ENCODE assay signal across 2 cellular contexts in genomic region chr12:64147011-64147671, GRCh38.
TF ChIP-seq lines count a peak whose summit lies in the region.

No MANE protein-coding gene starts in this region.

TF ChIP-seq in H1, 55 proteins besides CTCF, POLR2A, EP300 and RAD21:
- TF ChIP-seq RNF2 (IDR thresholded peaks at IDR 0.05; ENCODE audit: borderline replicate concordance, low read depth, low read length, missing control alignments, poor library complexity, severe bottlenecking) = no peak
- TF ChIP-seq TAF7 (optimal IDR thresholded peaks at IDR 0.05; ENCODE audit: borderline replicate concordance, low read depth, low read length) = no peak
- no peak for TF ChIP-seq ATF2 (IDR thresholded peaks at IDR 0.05; ENCODE audit: low read length)
- TF ChIP-seq ZNF274 (IDR thresholded peaks at IDR 0.05; ENCODE audit: borderline replicate concordance, extremely low read depth, low read length) = no peak
- no peak for TF ChIP-seq YY1 (IDR thresholded peaks at IDR 0.05; ENCODE audit: low read depth, low read length)
- no peak for TF ChIP-seq SRF (IDR thresholded peaks at IDR 0.05; ENCODE audit: low read depth, low read length)
- TF ChIP-seq, protein P1, sequence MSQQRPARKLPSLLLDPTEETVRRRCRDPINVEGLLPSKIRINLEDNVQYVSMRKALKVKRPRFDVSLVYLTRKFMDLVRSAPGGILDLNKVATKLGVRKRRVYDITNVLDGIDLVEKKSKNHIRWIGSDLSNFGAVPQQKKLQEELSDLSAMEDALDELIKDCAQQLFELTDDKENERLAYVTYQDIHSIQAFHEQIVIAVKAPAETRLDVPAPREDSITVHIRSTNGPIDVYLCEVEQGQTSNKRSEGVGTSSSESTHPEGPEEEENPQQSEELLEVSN (IDR thresholded peaks at IDR 0.05) = no peak
- TF ChIP-seq NANOG (IDR thresholded peaks at IDR 0.05; ENCODE audit: insufficient read depth, low read depth, low read length, poor library complexity, severe bottlenecking) = no peak
- TF ChIP-seq TEAD4 (IDR thresholded peaks at IDR 0.05; ENCODE audit: low read depth, low read length) = no peak
- TF ChIP-seq TAF1 (IDR thresholded peaks at IDR 0.05; ENCODE audit: low read depth, low read length) = no peak
- no peak for TF ChIP-seq TCF12 (IDR thresholded peaks at IDR 0.05; ENCODE audit: low read depth, low read length)
- no peak for TF ChIP-seq SP1 (IDR thresholded peaks at IDR 0.05; ENCODE audit: low read depth, low read length)
- TF ChIP-seq EGR1 (IDR thresholded peaks at IDR 0.05; ENCODE audit: borderline replicate concordance, low read depth, low read length) = no peak

TF ChIP-seq in HepG2, 621 proteins besides CTCF, POLR2A, EP300 and RAD21:
- TF ChIP-seq ZNF768 (CRISPR knock-in tag; IDR thresholded peaks at IDR 0.05) = no peak
- no peak for TF ChIP-seq SMYD3 (CRISPR knock-in tag; IDR thresholded peaks at IDR 0.05)
- TF ChIP-seq, protein P2, sequence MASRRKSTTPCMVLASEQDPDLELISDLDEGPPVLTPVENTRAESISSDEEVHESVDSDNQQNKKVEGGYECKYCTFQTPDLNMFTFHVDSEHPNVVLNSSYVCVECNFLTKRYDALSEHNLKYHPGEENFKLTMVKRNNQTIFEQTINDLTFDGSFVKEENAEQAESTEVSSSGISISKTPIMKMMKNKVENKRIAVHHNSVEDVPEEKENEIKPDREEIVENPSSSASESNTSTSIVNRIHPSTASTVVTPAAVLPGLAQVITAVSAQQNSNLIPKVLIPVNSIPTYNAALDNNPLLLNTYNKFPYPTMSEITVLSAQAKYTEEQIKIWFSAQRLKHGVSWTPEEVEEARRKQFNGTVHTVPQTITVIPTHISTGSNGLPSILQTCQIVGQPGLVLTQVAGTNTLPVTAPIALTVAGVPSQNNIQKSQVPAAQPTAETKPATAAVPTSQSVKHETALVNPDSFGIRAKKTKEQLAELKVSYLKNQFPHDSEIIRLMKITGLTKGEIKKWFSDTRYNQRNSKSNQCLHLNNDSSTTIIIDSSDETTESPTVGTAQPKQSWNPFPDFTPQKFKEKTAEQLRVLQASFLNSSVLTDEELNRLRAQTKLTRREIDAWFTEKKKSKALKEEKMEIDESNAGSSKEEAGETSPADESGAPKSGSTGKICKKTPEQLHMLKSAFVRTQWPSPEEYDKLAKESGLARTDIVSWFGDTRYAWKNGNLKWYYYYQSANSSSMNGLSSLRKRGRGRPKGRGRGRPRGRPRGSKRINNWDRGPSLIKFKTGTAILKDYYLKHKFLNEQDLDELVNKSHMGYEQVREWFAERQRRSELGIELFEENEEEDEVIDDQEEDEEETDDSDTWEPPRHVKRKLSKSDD (CRISPR knock-in tag; IDR thresholded peaks at IDR 0.05; ENCODE audit: low read depth) = no peak
- no peak for TF ChIP-seq ZNF773 (CRISPR knock-in tag; IDR thresholded peaks at IDR 0.05; ENCODE audit: borderline replicate concordance)
- TF ChIP-seq SP140L (CRISPR knock-in tag; IDR thresholded peaks at IDR 0.05; ENCODE audit: borderline replicate concordance) = no peak
- TF ChIP-seq, protein P3, sequence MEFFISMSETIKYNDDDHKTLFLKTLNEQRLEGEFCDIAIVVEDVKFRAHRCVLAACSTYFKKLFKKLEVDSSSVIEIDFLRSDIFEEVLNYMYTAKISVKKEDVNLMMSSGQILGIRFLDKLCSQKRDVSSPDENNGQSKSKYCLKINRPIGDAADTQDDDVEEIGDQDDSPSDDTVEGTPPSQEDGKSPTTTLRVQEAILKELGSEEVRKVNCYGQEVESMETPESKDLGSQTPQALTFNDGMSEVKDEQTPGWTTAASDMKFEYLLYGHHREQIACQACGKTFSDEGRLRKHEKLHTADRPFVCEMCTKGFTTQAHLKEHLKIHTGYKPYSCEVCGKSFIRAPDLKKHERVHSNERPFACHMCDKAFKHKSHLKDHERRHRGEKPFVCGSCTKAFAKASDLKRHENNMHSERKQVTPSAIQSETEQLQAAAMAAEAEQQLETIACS (CRISPR knock-in tag; IDR thresholded peaks at IDR 0.05) = no peak
- TF ChIP-seq STAT5B (CRISPR knock-in tag; IDR thresholded peaks at IDR 0.05) = no peak
